Comparison of ENCODE assay signal across 14 cellular contexts in genomic region chr2:62578837-62579640, GRCh38.
DNase-seq lines count a peak whose midpoint lies in the region; ATAC-seq and TF ChIP-seq lines count a peak whose summit lies in the region.
"Had no signal": no experiment of that assay in that cellular context is flagged by ENCODE, and none has a peak within 500 bp of the region (broad histone marks: within the 10 kb centered on the region; RNA-seq: fewer than 3 reads in every experiment).

No MANE protein-coding gene starts in this region.

- H3K4me3 ChIP-seq in RWPE2 (ENCODE audit: severe bottlenecking) = no peak overlapping the region
- no peak overlapping the region for H3K4me3 ChIP-seq in sigmoid colon
- H3K4me3 ChIP-seq in OCI-LY7 (ENCODE audit: low read depth, low read length, poor library complexity, severe bottlenecking) = no peak overlapping the region
- no peak overlapping the region for H3K4me3 ChIP-seq in testis
- H3K4me3 ChIP-seq: lower lobe of right lung had no signal

- no peaks in the 10 kb centered on the region for H3K36me3 ChIP-seq in RWPE2 (ENCODE audit: low read depth)
- no peaks in the 10 kb centered on the region for H3K36me3 ChIP-seq in sigmoid colon
- no peaks in the 10 kb centered on the region for H3K36me3 ChIP-seq in OCI-LY7 (ENCODE audit: insufficient read depth, low read length)
- no peaks in the 10 kb centered on the region for H3K36me3 ChIP-seq in testis (ENCODE audit: low read depth, missing control alignments)
- H3K36me3 ChIP-seq: lower lobe of right lung had no signal

- H3K79me2 ChIP-seq in OCI-LY7 (ENCODE audit: insufficient read depth, low read depth, low read length) = no peaks in the 10 kb centered on the region

- H2AFZ ChIP-seq in OCI-LY7 (ENCODE audit: low read length) = no peak overlapping the region

- H3K4me1 ChIP-seq in RWPE2 (ENCODE audit: insufficient read depth, poor library complexity, severe bottlenecking) (peaks cover 24% of the 10 kb centered on the region), sigmoid colon (peaks cover 0 to 33% (median 28%) of the 10 kb centered on the region in 4 donors), OCI-LY7 (ENCODE audit: insufficient read depth, low read length, poor library complexity, severe bottlenecking) (no peaks in the 10 kb centered on the region), testis (no peaks in the 10 kb centered on the region)
- H3K4me1 ChIP-seq: lower lobe of right lung had no signal

- WGBS in sigmoid colon, 2 donors = 55 to 70% methylated on average over 7 of the region's 7 CpGs
- WGBS in testis, 2 donors = 79 to 80% methylated on average over 7 of the region's 7 CpGs

- H3K27me3 ChIP-seq in RWPE2 (ENCODE audit: insufficient read depth, poor library complexity, severe bottlenecking) (no peaks in the 10 kb centered on the region), sigmoid colon (no peaks in the 10 kb centered on the region), testis (no peaks in the 10 kb centered on the region)

- no TSS peak for BruUV-seq in OCI-LY7 (replicated peaks; lab: Mats Ljungman, UMichigan)

- no peak overlapping the region for H3K4me2 ChIP-seq in OCI-LY7 (ENCODE audit: low read length)

- H3K9me2 ChIP-seq in OCI-LY7 (ENCODE audit: insufficient read depth, low read length) = no peaks in the 10 kb centered on the region

- POLR2A ChIA-PET in OCI-LY7 (lab: Charles Lee) = no interaction called here

- TF ChIP-seq EP300 in sigmoid colon (IDR thresholded peaks at IDR 0.05) = no peak

- H3K27ac ChIP-seq in RWPE2 (ENCODE audit: poor library complexity, severe bottlenecking) (peak overlapping the region; percentile 100), sigmoid colon (peak overlapping the region; percentile 10 to 64 (median 56)), OCI-LY7 (ENCODE audit: low read depth, low read length, poor library complexity, severe bottlenecking) (no peak overlapping the region), testis (no peak overlapping the region)
- H3K27ac ChIP-seq: lower lobe of right lung had no signal

- intact Hi-C loops in sigmoid colon (cut with DNase I) (loop anchor here (10.0 kb wide), 3 partner anchors 114 to 196 kb away; partner anchors contain the start of gene EHBP1), OCI-LY7 (cut with micrococcal nuclease; ENCODE audit: unreplicated experiment) (no loop called here), testis (cut with DNase I; ENCODE audit: low total_unique reads) (no loop called here)

- TF ChIP-seq CTCF in RWPE2 (IDR thresholded peaks at IDR 0.05; ENCODE audit: poor library complexity, severe bottlenecking) (no peak), sigmoid colon (IDR thresholded peaks at IDR 0.05) (no peak), OCI-LY7 (conservative IDR thresholded peaks at IDR 0.05; ENCODE audit: low read length) (no peak), testis (IDR thresholded peaks at IDR 0.05) (no peak)

- peak; percentile 86 for DNase-seq in EL
- DNase-seq in RWPE2 (ENCODE audit: low spot score) = peak; percentile 81
- peak; percentile 94 for DNase-seq in fibroblast of gingiva (ENCODE audit: low read depth)
- no peak for DNase-seq in sigmoid colon
- no peak for DNase-seq in activated T-cell treated with anti-CD3 and anti-CD28 coated beads, Interleukin-2, amount 50 U/mL, for 1 hour
- DNase-seq in OCI-LY7 (ENCODE audit: low spot score) = no peak
- no peak for DNase-seq in testis
- no peak for DNase-seq in NCI-H1048 (lab: John Stamatoyannopoulos, UW)
- DNase-seq: DMS153; effector CD4-positive, alpha-beta T cell; lower lobe of right lung; NCI-H524; stimulated activated CD4-positive, alpha-beta T cell treated with anti-CD3 and anti-CD28 coated beads, Interleukin-15, amount 100 ng/mL, for 24 hours; T-helper 2 cell had no signal

- H3K9me3 ChIP-seq in RWPE2 (ENCODE audit: severe bottlenecking) = no peaks in the 10 kb centered on the region
- no peaks in the 10 kb centered on the region for H3K9me3 ChIP-seq in sigmoid colon
- no peaks in the 10 kb centered on the region for H3K9me3 ChIP-seq in OCI-LY7 (ENCODE audit: low read length)
- no peaks in the 10 kb centered on the region for H3K9me3 ChIP-seq in testis
- H3K9me3 ChIP-seq: lower lobe of right lung had no signal

- no peak for TF ChIP-seq POLR2A in sigmoid colon (IDR thresholded peaks at IDR 0.05)
- TF ChIP-seq POLR2A in testis (IDR thresholded peaks at IDR 0.05) = no peak

- H4K20me1 ChIP-seq in OCI-LY7 (ENCODE audit: insufficient read depth, low read length) = no peaks in the 10 kb centered on the region

- CTCF ChIA-PET in OCI-LY7 (lab: Charles Lee; ENCODE audit: unreplicated experiment) = no interaction called here

- ATAC-seq in RWPE2 (ENCODE audit: low read depth) = peak; percentile 71
- ATAC-seq: lower lobe of right lung had no signal

Comparison
In these comparisons a context has a peak if more than half of its experiments do, and no peak if none do; other contexts are left out.
1. DNase-seq: peak in EL (single experiment), RWPE2 (single experiment) and fibroblast of gingiva (single experiment); none in sigmoid colon (single experiment), activated T-cell treated with anti-CD3 and anti-CD28 coated beads, Interleukin-2, amount 50 U/mL, for 1 hour (single experiment), OCI-LY7 (single experiment), testis (single experiment) and NCI-H1048 (single experiment).
2. H3K27ac ChIP-seq: peak in RWPE2 (single experiment) and sigmoid colon (4 of 4); none in OCI-LY7 (single experiment) and testis (0 of 2).